ENCODE assay signal across 10 cellular contexts in genomic region chr4:184280591-184281071, GRCh38.
DNase-seq lines count a peak whose midpoint lies in the region; ATAC-seq, FAIRE-seq and TF ChIP-seq lines count a peak whose summit lies in the region.
"Had no signal": no experiment of that assay in that cellular context is flagged by ENCODE, and none has a peak within 500 bp of the region (broad histone marks: within the 10 kb centered on the region; RNA-seq: fewer than 3 reads in every experiment).

No MANE protein-coding gene starts in this region.

- H3K36me3 ChIP-seq in naive thymus-derived CD4-positive, alpha-beta T cell (ENCODE audit: control insufficient read depth in 2 of 3, insufficient read depth in 3 of 3, low read length in 3 of 3) = no peaks in the 10 kb centered on the region
- no peaks in the 10 kb centered on the region for H3K36me3 ChIP-seq in kidney (ENCODE audit: control insufficient read depth in 1 of 2, insufficient read depth in 2 of 2, low read length in 2 of 2)
- no peaks in the 10 kb centered on the region for H3K36me3 ChIP-seq in GM23248 (ENCODE audit: low read depth)

- H3K9me2 ChIP-seq in GM23248 (ENCODE audit: insufficient read depth) = no peaks in the 10 kb centered on the region

- POLR2A ChIA-PET in naive thymus-derived CD4-positive, alpha-beta T cell (lab: Charles Lee) = interaction anchor here (1.0 to 3.2 kb wide), 3 partner anchors 12 to 368 kb away, joined by 3 to 17 read pairs (median 5); partner anchors contain the start of gene CASP3

- WGBS in GM23248 (ENCODE audit: low coverage in 1 of 2, low lambda C conversion rate in 2 of 2, missing lambda C conversion rate in 2 of 2), 2 experiments = 97 to 100% methylated on average over 2 of the region's 2 CpGs

- no peaks in the 10 kb centered on the region for H3K27me3 ChIP-seq in naive thymus-derived CD4-positive, alpha-beta T cell (ENCODE audit: control insufficient read depth in 2 of 2, insufficient read depth in 2 of 2, low read length in 2 of 2)
- H3K27me3 ChIP-seq in GM23248 (replicated peaks; ENCODE audit: insufficient read depth) = no peaks in the 10 kb centered on the region

- in situ Hi-C loops in GM23248 (cut with MboI) = no loop called here

- no peak for TF ChIP-seq CTCF in kidney (IDR thresholded peaks at IDR 0.05; ENCODE audit: borderline replicate concordance, extremely low read depth, insufficient read depth)

- H3K4me1 Mint-ChIP-seq in naive thymus-derived CD4-positive, alpha-beta T cell = peaks cover 23 to 48% (median 38%) of the 10 kb centered on the region in 7 donors

- H3K4me1 ChIP-seq in naive thymus-derived CD4-positive, alpha-beta T cell (ENCODE audit: control insufficient read depth in 2 of 2, insufficient read depth in 2 of 2, low read length in 2 of 2) = peaks cover 24 to 35% of the 10 kb centered on the region in 2 donors
- H3K4me1 ChIP-seq in kidney (ENCODE audit: control insufficient read depth in 1 of 2, insufficient read depth in 1 of 2, low read depth in 1 of 2, low read length in 2 of 2) = no peaks in the 10 kb centered on the region
- H3K4me1 ChIP-seq in GM23248 (ENCODE audit: insufficient read depth) = no peaks in the 10 kb centered on the region

- peaks cover 5 to 20% (median 5%) of the 10 kb centered on the region in 5 donors for H3K36me3 Mint-ChIP-seq in naive thymus-derived CD4-positive, alpha-beta T cell

- peak; percentile 12 to 30 for ATAC-seq in activated CD4-positive, CD25-positive, alpha-beta regulatory T cell treated with anti-CD3 and anti-CD28 coated beads, Interleukin-2, amount 50 U/mL, for 24 hours
- ATAC-seq in GM21717 (IDR thresholded peaks at IDR 0.05; ENCODE audit: unreplicated experiment) (peak; percentile 39), HG03575 (IDR thresholded peaks at IDR 0.05; ENCODE audit: extremely low read depth, insufficient number of reproducible peaks, low FRiP score, unreplicated experiment) (peak; percentile 28)
- ATAC-seq in naive thymus-derived CD4-positive, alpha-beta T cell = no peak

- no peaks in the 10 kb centered on the region for H3K27me3 Mint-ChIP-seq in naive thymus-derived CD4-positive, alpha-beta T cell

- H3K9ac ChIP-seq in kidney (ENCODE audit: low read length in 2 of 2) (no peak overlapping the region), GM23248 (no peak overlapping the region)

- peaks cover 0 to 10% (median 7%) of the 10 kb centered on the region in 11 donors for H3K9me3 Mint-ChIP-seq in naive thymus-derived CD4-positive, alpha-beta T cell

- intact Hi-C loops in naive thymus-derived CD4-positive, alpha-beta T cell (cut with micrococcal nuclease) = loop anchor here (1.0 to 5.0 kb wide), 7 partner anchors 12 to 367 kb away; partner anchors contain the start of genes CASP3 (in 1 of the 2), IRF2 (in 1 of the 2) and PRIMPOL (in 1 of the 2)
- intact Hi-C loops in kidney (cut with DNase I) = no loop called here

- no peak overlapping the region for H2AFZ ChIP-seq in GM23248

- H4K20me1 ChIP-seq in GM23248 (ENCODE audit: insufficient read depth) = no peaks in the 10 kb centered on the region

- H3K4me2 ChIP-seq in GM23248 (ENCODE audit: unreplicated experiment) = no peak overlapping the region

- H3K9me3 ChIP-seq in naive thymus-derived CD4-positive, alpha-beta T cell (ENCODE audit: control insufficient read depth in 2 of 3, low read length in 3 of 3) = no peaks in the 10 kb centered on the region
- H3K9me3 ChIP-seq in kidney (ENCODE audit: control insufficient read depth in 1 of 2, low read length in 2 of 2) = no peaks in the 10 kb centered on the region
- H3K9me3 ChIP-seq in GM23248 (ENCODE audit: low read depth) = no peaks in the 10 kb centered on the region

- DNase-seq in activated CD4-positive, CD25-positive, alpha-beta regulatory T cell treated with anti-CD3 and anti-CD28 coated beads, Interleukin-2, amount 50 U/mL, for 72 hours = no peak
- peak in 8 of 9 donors; percentile 12 to 66 (median 26) for DNase-seq in naive thymus-derived CD4-positive, alpha-beta T cell
- DNase-seq in kidney = no peak
- DNase-seq in GM23248 = no peak
- DNase-seq in DMS 273 treated with DMSO at 0.1 percent for 48 hours (lab: John Stamatoyannopoulos, UW) = no peak

- no peak for FAIRE-seq in kidney (lab: Jason Lieb, UNC)

- H3F3A ChIP-seq in GM23248 (ENCODE audit: insufficient read depth) = no peaks in the 10 kb centered on the region

- H3K27ac ChIP-seq in naive thymus-derived CD4-positive, alpha-beta T cell (ENCODE audit: low read depth, low read length) = no peak overlapping the region
- H3K27ac ChIP-seq in kidney (ENCODE audit: low read depth in 2 of 2, low read length in 2 of 2) (no peak overlapping the region), GM23248 (no peak overlapping the region)
- H3K27ac ChIP-seq: 22Rv1, SK-N-MC had no signal

- H3K4me3 Mint-ChIP-seq in naive thymus-derived CD4-positive, alpha-beta T cell = peak overlapping the region in 5 of 10 donors; percentile 9 to 51 (median 32)

- no peaks in the 10 kb centered on the region for H3K79me2 ChIP-seq in GM23248 (ENCODE audit: insufficient read depth)

- H3K4me3 ChIP-seq in naive thymus-derived CD4-positive, alpha-beta T cell (ENCODE audit: low read length) = no peak overlapping the region
- no peak overlapping the region for H3K4me3 ChIP-seq in kidney (ENCODE audit: low read length in 2 of 2)
- H3K4me3 ChIP-seq in GM23248 = no peak overlapping the region
- H3K4me3 ChIP-seq: SK-N-MC had no signal

- peak overlapping the region; percentile 5 to 90 (median 64) for H3K27ac Mint-ChIP-seq in naive thymus-derived CD4-positive, alpha-beta T cell

- CTCF ChIA-PET in naive thymus-derived CD4-positive, alpha-beta T cell (lab: Charles Lee) = interaction anchor here (1.9 kb wide), 1 partner anchor 12 kb away, joined by 6 read pairs; no protein-coding TSS in a partner anchor

Comparison
In these comparisons a context has a peak if more than half of its experiments do, and no peak if none do; other contexts are left out.
1. DNase-seq: peak in naive thymus-derived CD4-positive, alpha-beta T cell (8 of 9); none in activated CD4-positive, CD25-positive, alpha-beta regulatory T cell treated with anti-CD3 and anti-CD28 coated beads, Interleukin-2, amount 50 U/mL, for 72 hours (single experiment), kidney (single experiment), GM23248 (single experiment) and DMS 273 treated with DMSO at 0.1 percent for 48 hours (single experiment).